Comparison of ENCODE assay signal across 11 cellular contexts in genomic region chr2:121999273-121999672, GRCh38.
A peak's percentile ranks its signal among the peaks of the same experiment; 100 is the strongest.
DNase-seq lines count a peak whose midpoint lies in the region; ATAC-seq lines count a peak whose summit lies in the region.
"Had no signal": no experiment of that assay in that cellular context is flagged by ENCODE, and none has a peak within 500 bp of the region (broad histone marks: within the 10 kb centered on the region; RNA-seq: fewer than 3 reads in every experiment).

No MANE protein-coding gene starts in this region.

- no peak overlapping the region for H3K4me3 Mint-ChIP-seq in activated CD4-positive, alpha-beta memory T cell treated with anti-CD3 and anti-CD28 coated beads, Interleukin-2, amount 10 ng/mL, durations not matched to agents 7 days and 5 days

- H3K9me3 Mint-ChIP-seq in activated CD4-positive, alpha-beta memory T cell treated with anti-CD3 and anti-CD28 coated beads, Interleukin-2, amount 10 ng/mL, durations not matched to agents 7 days and 5 days = no peaks in the 10 kb centered on the region

- no peaks in the 10 kb centered on the region for H3K4me1 Mint-ChIP-seq in activated CD4-positive, alpha-beta memory T cell treated with anti-CD3 and anti-CD28 coated beads, Interleukin-2, amount 10 ng/mL, durations not matched to agents 7 days and 5 days

- H3K36me3 Mint-ChIP-seq in activated CD4-positive, alpha-beta memory T cell treated with anti-CD3 and anti-CD28 coated beads, Interleukin-2, amount 10 ng/mL, durations not matched to agents 7 days and 5 days (ENCODE audit: low read depth) = no peaks in the 10 kb centered on the region

- no peak overlapping the region for H3K27ac Mint-ChIP-seq in activated CD4-positive, alpha-beta memory T cell treated with anti-CD3 and anti-CD28 coated beads, Interleukin-2, amount 10 ng/mL, durations not matched to agents 7 days and 5 days

- ATAC-seq in GM18907 (IDR thresholded peaks at IDR 0.05; ENCODE audit: unreplicated experiment) = no peak

- CTCF ChIA-PET in activated CD4-positive, alpha-beta memory T cell treated with anti-CD3 and anti-CD28 coated beads, Interleukin-2, amount 10 ng/mL, durations not matched to agents 7 days and 5 days (lab: Charles Lee) = no interaction called here

- POLR2A ChIA-PET in activated CD4-positive, alpha-beta memory T cell treated with anti-CD3 and anti-CD28 coated beads, Interleukin-2, amount 10 ng/mL, durations not matched to agents 7 days and 5 days (lab: Charles Lee) = no interaction called here

- H3K27me3 Mint-ChIP-seq in activated CD4-positive, alpha-beta memory T cell treated with anti-CD3 and anti-CD28 coated beads, Interleukin-2, amount 10 ng/mL, durations not matched to agents 7 days and 5 days = peaks cover 4% of the 10 kb centered on the region

- in situ Hi-C loops in Caki2 (cut with HindIII; ENCODE audit: low pct_unique_long_range_greater_than_20kb, low sequenced_read_pairs) = no loop called here

- DNase-seq in Caki2 (ENCODE audit: low read depth) (peak; percentile 42), KG1 (lab: John Stamatoyannopoulos, UW) (peak; percentile 80), UCSD-AML1 (lab: John Stamatoyannopoulos, UW; ENCODE audit: unreplicated experiment) (peak; percentile 62), kidney glomerular epithelial cell (lab: John Stamatoyannopoulos, UW) (peak; percentile 64), D341Med (ENCODE audit: low spot score) (no peak)
- DNase-seq in activated T-cell treated with anti-CD3 and anti-CD28 coated beads, Interleukin-2, amount 50 U/mL, for 1 hour = no peak
- DNase-seq in activated CD4-positive, alpha-beta memory T cell treated with anti-CD3 and anti-CD28 coated beads, Interleukin-2, amount 10 ng/mL, durations not matched to agents 7 days and 5 days = no peak
- DNase-seq: DMS79 treated with DMSO at 0.1 percent for 48 hours, GOT3, T-helper 1 cell had no signal

Comparison
In these comparisons a context has a peak if more than half of its experiments do, and no peak if none do; other contexts are left out.
1. DNase-seq: peak in Caki2 (single experiment), KG1 (single experiment), UCSD-AML1 (single experiment) and kidney glomerular epithelial cell (single experiment); none in activated T-cell treated with anti-CD3 and anti-CD28 coated beads, Interleukin-2, amount 50 U/mL, for 1 hour (single experiment), D341Med (single experiment) and activated CD4-positive, alpha-beta memory T cell treated with anti-CD3 and anti-CD28 coated beads, Interleukin-2, amount 10 ng/mL, durations not matched to agents 7 days and 5 days (single experiment).